ENCODE assay signal across 1 cellular context in genomic region chr3:129614435-129614834, GRCh38.
TF ChIP-seq lines count a peak whose summit lies in the region.

No MANE protein-coding gene starts in this region.

TF ChIP-seq in HepG2, 621 proteins besides CTCF, POLR2A, EP300 and RAD21 (continued from another document):
- TF ChIP-seq ZNF12 (CRISPR knock-in tag; IDR thresholded peaks at IDR 0.05) (no peak), ZBTB46 (CRISPR knock-in tag; IDR thresholded peaks at IDR 0.05; ENCODE audit: borderline replicate concordance) (no peak), ZNF777 (CRISPR knock-in tag; IDR thresholded peaks at IDR 0.05) (no peak), HIC2 (CRISPR knock-in tag; IDR thresholded peaks at IDR 0.05; ENCODE audit: low read depth) (no peak), ZNF841 (CRISPR knock-in tag; IDR thresholded peaks at IDR 0.05; ENCODE audit: borderline replicate concordance) (no peak), ZBTB44 (CRISPR knock-in tag; IDR thresholded peaks at IDR 0.05) (no peak), ZNF318 (CRISPR knock-in tag; IDR thresholded peaks at IDR 0.05) (no peak), THAP11 (CRISPR knock-in tag; IDR thresholded peaks at IDR 0.05) (no peak)
